Comparison of ENCODE assay signal across 14 cellular contexts in genomic region chr11:67406420-67406968, GRCh38. TPM values are rescaled to one million over a fixed set of nuclear protein-coding genes. Genes with fewer than 3 reads are reported as not detected.
DNase-seq lines count a peak whose midpoint lies in the region; ATAC-seq and TF ChIP-seq lines count a peak whose summit lies in the region.
"Had no signal": no experiment of that assay in that cellular context is flagged by ENCODE, and none has a peak within 500 bp of the region (broad histone marks: within the 10 kb centered on the region; RNA-seq: fewer than 3 reads in every experiment).

No MANE protein-coding gene starts in this region.

- H3K4me1 ChIP-seq in HEK293 (ENCODE audit: control insufficient read depth, insufficient read depth, low read length) = no peaks in the 10 kb centered on the region
- H3K4me1 ChIP-seq in naive thymus-derived CD4-positive, alpha-beta T cell (ENCODE audit: control insufficient read depth in 2 of 2, insufficient read depth in 2 of 2, low read length in 2 of 2) = peaks cover 75 to 80% of the 10 kb centered on the region in 2 donors

- CTCF ChIA-PET in HEK293 (lab: Yijun Ruan, JAX) = interaction anchor here (0.6 kb wide), 1 partner anchor 144 kb away, joined by 3 read pairs; no protein-coding TSS in a partner anchor
- CTCF ChIA-PET in naive thymus-derived CD4-positive, alpha-beta T cell (lab: Charles Lee) = interaction anchor here (0.9 to 1.3 kb wide), 5 partner anchors 13 to 62 kb away, joined by 3 to 6 read pairs (median 5); partner anchors contain the start of genes PTPRCAP and TMEM134

- peaks cover 77% of the 10 kb centered on the region for H3K4me1 Mint-ChIP-seq in CD14-positive monocyte
- H3K4me1 Mint-ChIP-seq in activated T-helper 2 cell treated with anti-CD3 and anti-CD28 coated beads, Interferon-gamma antibody, Interleukin-2, Interleukin-4, amounts not matched to agents 10 μg/mL and 5 μg/mL and 100 μg/mL, durations not matched to agents 14 hours and 24 hours and 36 hours (ENCODE audit: low read depth) = peaks cover 54% of the 10 kb centered on the region
- peaks cover 35 to 69% (median 63%) of the 10 kb centered on the region in 7 donors for H3K4me1 Mint-ChIP-seq in naive thymus-derived CD4-positive, alpha-beta T cell

- no peaks in the 10 kb centered on the region for H3K9me3 ChIP-seq in HEK293 (ENCODE audit: control insufficient read depth, insufficient read depth, low read depth, low read length)
- H3K9me3 ChIP-seq in naive thymus-derived CD4-positive, alpha-beta T cell (ENCODE audit: control insufficient read depth in 2 of 3, low read length in 3 of 3) = no peaks in the 10 kb centered on the region
- H3K9me3 ChIP-seq: upper lobe of left lung had no signal

- intact Hi-C loops in CD14-positive monocyte (cut with micrococcal nuclease) = no loop called here
- intact Hi-C loops in activated T-helper 2 cell treated with anti-CD3 and anti-CD28 coated beads, Interferon-gamma antibody, Interleukin-2, Interleukin-4, amounts not matched to agents 10 μg/mL and 5 μg/mL and 100 μg/mL, durations not matched to agents 14 hours and 24 hours and 36 hours (cut with micrococcal nuclease) = no loop called here
- intact Hi-C loops in naive thymus-derived CD4-positive, alpha-beta T cell (cut with micrococcal nuclease) = no loop called here

- H3K4me3 Mint-ChIP-seq in CD14-positive monocyte = peak overlapping the region in 1 of 2 donors; percentile 51
- H3K4me3 Mint-ChIP-seq in activated T-helper 2 cell treated with anti-CD3 and anti-CD28 coated beads, Interferon-gamma antibody, Interleukin-2, Interleukin-4, amounts not matched to agents 10 μg/mL and 5 μg/mL and 100 μg/mL, durations not matched to agents 14 hours and 24 hours and 36 hours (ENCODE audit: low read depth) = peak overlapping the region; percentile 97
- peak overlapping the region; percentile 90 to 100 (median 98) for H3K4me3 Mint-ChIP-seq in naive thymus-derived CD4-positive, alpha-beta T cell

- no peaks in the 10 kb centered on the region for H3K9me3 Mint-ChIP-seq in CD14-positive monocyte
- no peaks in the 10 kb centered on the region for H3K9me3 Mint-ChIP-seq in activated T-helper 2 cell treated with anti-CD3 and anti-CD28 coated beads, Interferon-gamma antibody, Interleukin-2, Interleukin-4, amounts not matched to agents 10 μg/mL and 5 μg/mL and 100 μg/mL, durations not matched to agents 14 hours and 24 hours and 36 hours
- H3K9me3 Mint-ChIP-seq in naive thymus-derived CD4-positive, alpha-beta T cell = peaks cover 0 to 3% (median 0%) of the 10 kb centered on the region in 11 donors

- no peak for TF ChIP-seq CTCF in CD14-positive monocyte (IDR thresholded peaks at IDR 0.05)
- no peak for TF ChIP-seq CTCF in HEK293 (tag by site-specific recombination; IDR thresholded peaks at IDR 0.05)

- POLR2A ChIA-PET in HEK293 (lab: Yijun Ruan, JAX) = interaction anchor here (0.7 to 1.9 kb wide), 3 partner anchors 10 to 77 kb away, joined by 3 to 5 read pairs (median 3); partner anchors contain the start of genes AIP and RPS6KB2
- POLR2A ChIA-PET in naive thymus-derived CD4-positive, alpha-beta T cell (lab: Charles Lee) = interaction anchor here (1.0 to 25.4 kb wide), 6 partner anchors 15 to 77 kb away, joined by 4 to 1530 read pairs (median 17); partner anchors contain the start of genes AIP, CARNS1, PTPRCAP and RAD9A

- H3K4me3 ChIP-seq in HEK293 (ENCODE audit: low read depth, low read length) = no peak overlapping the region
- H3K4me3 ChIP-seq in naive thymus-derived CD4-positive, alpha-beta T cell (ENCODE audit: low read length) = peak overlapping the region; percentile 98
- H3K4me3 ChIP-seq: SK-N-MC had no signal

- ATAC-seq in naive thymus-derived CD4-positive, alpha-beta T cell = no peak
- no peak for ATAC-seq in HG03045 (IDR thresholded peaks at IDR 0.05; ENCODE audit: unreplicated experiment)
- ATAC-seq: activated CD4-positive, CD25-positive, alpha-beta regulatory T cell treated with anti-CD3 and anti-CD28 coated beads, Interleukin-2, amount 50 U/mL, for 24 hours had no signal

- no peak for DNase-seq in CD14-positive monocyte (ENCODE audit: low spot score)
- DNase-seq in activated T-helper 2 cell treated with anti-CD3 and anti-CD28 coated beads, Interferon-gamma antibody, Interleukin-2, Interleukin-4, amounts not matched to agents 10 μg/mL and 5 μg/mL and 100 μg/mL, durations not matched to agents 14 hours and 24 hours and 36 hours (ENCODE audit: low spot score) = no peak
- DNase-seq in naive thymus-derived CD4-positive, alpha-beta T cell = no peak
- no peak for DNase-seq in NCI-H510A treated with DMSO at 0.1 percent for 48 hours (lab: John Stamatoyannopoulos, UW)
- no peak for DNase-seq in NCI-H2029 treated with DMSO at 0.1 percent for 48 hours (lab: John Stamatoyannopoulos, UW)
- DNase-seq: central memory CD4-positive, alpha-beta T cell; NCI-H1092 had no signal

- peaks cover 0 to 7% (median 4%) of the 10 kb centered on the region in 3 donors for H3K27me3 Mint-ChIP-seq in CD14-positive monocyte (ENCODE audit: low read depth in 3 of 3)
- no peaks in the 10 kb centered on the region for H3K27me3 Mint-ChIP-seq in activated T-helper 2 cell treated with anti-CD3 and anti-CD28 coated beads, Interferon-gamma antibody, Interleukin-2, Interleukin-4, amounts not matched to agents 10 μg/mL and 5 μg/mL and 100 μg/mL, durations not matched to agents 14 hours and 24 hours and 36 hours (ENCODE audit: low read depth)
- H3K27me3 Mint-ChIP-seq in naive thymus-derived CD4-positive, alpha-beta T cell = no peaks in the 10 kb centered on the region

- no peaks in the 10 kb centered on the region for H3K27me3 ChIP-seq in naive thymus-derived CD4-positive, alpha-beta T cell (ENCODE audit: control insufficient read depth in 2 of 2, insufficient read depth in 2 of 2, low read length in 2 of 2)
- H3K27me3 ChIP-seq: upper lobe of left lung had no signal

- H3K27ac ChIP-seq in HEK293 (ENCODE audit: extremely low read depth, low read depth, low read length) = no peak overlapping the region
- H3K27ac ChIP-seq in naive thymus-derived CD4-positive, alpha-beta T cell (ENCODE audit: low read depth, low read length) = peak overlapping the region; percentile 87
- H3K27ac ChIP-seq: epithelial cell of prostate, SK-N-MC had no signal

- no peaks in the 10 kb centered on the region for H3K36me3 ChIP-seq in HEK293 (ENCODE audit: control insufficient read depth in 2 of 2, insufficient read depth in 1 of 2, low read length in 2 of 2)
- peaks cover 0 to 25% (median 5%) of the 10 kb centered on the region in 3 experiments for H3K36me3 ChIP-seq in naive thymus-derived CD4-positive, alpha-beta T cell (ENCODE audit: control insufficient read depth in 2 of 3, insufficient read depth in 3 of 3, low read length in 3 of 3)
- H3K36me3 ChIP-seq: upper lobe of left lung had no signal

- H3K27ac Mint-ChIP-seq in CD14-positive monocyte = peak overlapping the region in 5 of 7 donors; percentile 36 to 68 (median 51)
- H3K27ac Mint-ChIP-seq in activated T-helper 2 cell treated with anti-CD3 and anti-CD28 coated beads, Interferon-gamma antibody, Interleukin-2, Interleukin-4, amounts not matched to agents 10 μg/mL and 5 μg/mL and 100 μg/mL, durations not matched to agents 14 hours and 24 hours and 36 hours = peak overlapping the region; percentile 97
- peak overlapping the region in 8 of 9 donors; percentile 90 to 95 (median 92) for H3K27ac Mint-ChIP-seq in naive thymus-derived CD4-positive, alpha-beta T cell

- H3K36me3 Mint-ChIP-seq in CD14-positive monocyte = peaks cover 19 to 36% of the 10 kb centered on the region in 2 donors
- peaks cover 50% of the 10 kb centered on the region for H3K36me3 Mint-ChIP-seq in activated T-helper 2 cell treated with anti-CD3 and anti-CD28 coated beads, Interferon-gamma antibody, Interleukin-2, Interleukin-4, amounts not matched to agents 10 μg/mL and 5 μg/mL and 100 μg/mL, durations not matched to agents 14 hours and 24 hours and 36 hours (ENCODE audit: low read depth)
- H3K36me3 Mint-ChIP-seq in naive thymus-derived CD4-positive, alpha-beta T cell = peaks cover 0 to 52% (median 11%) of the 10 kb centered on the region in 5 donors

TF ChIP-seq in HEK293, 187 proteins besides CTCF, POLR2A, EP300 and RAD21:
- peak; percentile 86 for TF ChIP-seq GLIS1 (tag by site-specific recombination; IDR thresholded peaks at IDR 0.05)
- TF ChIP-seq ZNF555 (tag by site-specific recombination; conservative IDR thresholded peaks at IDR 0.05) = no peak

RNA-seq across cellular contexts. Expression of gene TBC1D10C, which starts 2.6 kb away (rescaled TPM):
- 10 to 100 TPM; 68.6 to 72.9 TPM for polyA plus RNA-seq in CD14-positive monocyte
- total RNA-seq in activated T-helper 2 cell treated with anti-CD3 and anti-CD28 coated beads, Interferon-gamma antibody, Interleukin-2, Interleukin-4, amounts not matched to agents 10 μg/mL and 5 μg/mL and 100 μg/mL, durations not matched to agents 14 hours and 24 hours and 36 hours = 112 and 118 TPM in 2 replicates
- total RNA-seq in naive thymus-derived CD4-positive, alpha-beta T cell = 100 to 1,000 TPM; 243 to 425 (median 346) TPM
- 100 to 1,000 TPM; 225 to 366 TPM for polyA plus RNA-seq in naive thymus-derived CD4-positive, alpha-beta T cell
- polyA plus RNA-seq: BJ had no signal

RNA-seq across cellular contexts. Expression of gene PPP1CA, which starts 4.8 kb away (rescaled TPM):
- 100 to 1,000 TPM; 461 to 551 TPM for polyA plus RNA-seq in CD14-positive monocyte
- 250 and 262 TPM in 2 replicates for total RNA-seq in activated T-helper 2 cell treated with anti-CD3 and anti-CD28 coated beads, Interferon-gamma antibody, Interleukin-2, Interleukin-4, amounts not matched to agents 10 μg/mL and 5 μg/mL and 100 μg/mL, durations not matched to agents 14 hours and 24 hours and 36 hours
- 100 to 1,000 TPM in 4 of 5 experiments, 10 to 100 TPM in 1; 83.0 to 339 (median 122) TPM for total RNA-seq in naive thymus-derived CD4-positive, alpha-beta T cell
- 100 to 1,000 TPM; 350 to 363 TPM for polyA plus RNA-seq in naive thymus-derived CD4-positive, alpha-beta T cell

RNA-seq across cellular contexts. Expression of gene CARNS1, which starts 9.0 kb away (rescaled TPM):
- polyA plus RNA-seq in CD14-positive monocyte = not detected
- total RNA-seq in activated T-helper 2 cell treated with anti-CD3 and anti-CD28 coated beads, Interferon-gamma antibody, Interleukin-2, Interleukin-4, amounts not matched to agents 10 μg/mL and 5 μg/mL and 100 μg/mL, durations not matched to agents 14 hours and 24 hours and 36 hours = 0.51 and 0.68 TPM in 2 replicates
- total RNA-seq in naive thymus-derived CD4-positive, alpha-beta T cell = 10 to 100 TPM in 2 of 5 experiments, 1 to 10 TPM in 2, under 1 TPM in 1; 0.53 to 14.2 (median 5.1) TPM
- polyA plus RNA-seq in naive thymus-derived CD4-positive, alpha-beta T cell = 1 to 10 TPM in 1 of 2 donors, under 1 TPM in 1; 0.97 to 1.4 TPM

RNA-seq across cellular contexts. Expression of gene RAD9A, which starts 14.7 kb away (rescaled TPM):
- polyA plus RNA-seq in CD14-positive monocyte = 1 to 10 TPM; 3.7 to 3.8 TPM
- total RNA-seq in activated T-helper 2 cell treated with anti-CD3 and anti-CD28 coated beads, Interferon-gamma antibody, Interleukin-2, Interleukin-4, amounts not matched to agents 10 μg/mL and 5 μg/mL and 100 μg/mL, durations not matched to agents 14 hours and 24 hours and 36 hours = 32.1 and 34.1 TPM in 2 replicates
- 10 to 100 TPM; 25.6 to 48.0 (median 45.0) TPM for total RNA-seq in naive thymus-derived CD4-positive, alpha-beta T cell
- 1 to 10 TPM; 6.3 to 7.2 TPM for polyA plus RNA-seq in naive thymus-derived CD4-positive, alpha-beta T cell

RNA-seq across cellular contexts. Expression of gene RPS6KB2, which starts 21.8 kb away (rescaled TPM):
- polyA plus RNA-seq in CD14-positive monocyte = 10 to 100 TPM; 51.6 to 53.8 TPM
- 67.6 and 70.2 TPM in 2 replicates for total RNA-seq in activated T-helper 2 cell treated with anti-CD3 and anti-CD28 coated beads, Interferon-gamma antibody, Interleukin-2, Interleukin-4, amounts not matched to agents 10 μg/mL and 5 μg/mL and 100 μg/mL, durations not matched to agents 14 hours and 24 hours and 36 hours
- total RNA-seq in naive thymus-derived CD4-positive, alpha-beta T cell = 10 to 100 TPM; 61.9 to 83.9 (median 77.7) TPM
- 10 to 100 TPM; 45.2 to 46.6 TPM for polyA plus RNA-seq in naive thymus-derived CD4-positive, alpha-beta T cell
